Comparison of ENCODE assay signal across 8 cellular contexts in the genomic region with DNA sequence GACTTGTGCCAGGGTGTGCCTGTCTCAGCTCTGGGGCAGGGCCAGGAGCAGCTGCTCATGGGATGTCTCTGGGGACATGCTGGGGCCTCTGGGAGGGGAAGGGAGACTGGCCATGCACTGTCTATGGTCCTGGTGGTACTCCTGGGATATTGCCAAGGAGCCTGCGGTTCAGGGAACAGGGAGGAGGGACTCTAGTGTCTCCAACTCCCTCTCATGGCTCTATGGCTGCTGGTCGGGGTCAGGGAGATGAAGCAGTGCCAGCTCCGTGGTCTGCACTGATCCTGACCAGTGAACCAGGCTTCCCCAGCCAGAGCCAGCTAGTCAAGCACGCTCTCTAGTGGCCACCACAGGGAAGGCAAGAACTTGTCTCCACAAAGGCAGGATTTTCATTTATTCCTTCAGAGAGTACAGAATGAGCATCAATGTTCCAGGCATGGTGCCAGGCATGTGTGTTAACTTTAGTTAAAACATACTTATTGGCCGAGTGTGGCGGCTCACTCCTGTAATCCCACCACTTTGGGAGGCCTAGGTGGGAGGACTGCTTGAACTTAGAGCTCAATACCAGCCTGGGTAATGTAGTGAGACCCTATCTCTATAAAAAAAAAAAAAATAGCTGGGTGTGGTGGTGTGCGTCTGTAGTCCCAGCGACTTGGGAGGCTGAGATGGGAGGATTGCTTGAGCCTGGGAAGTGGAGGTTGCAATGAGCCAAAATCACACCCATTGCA. TPM values are rescaled to one million over a fixed set of nuclear protein-coding genes. Genes with fewer than 3 reads are reported as not detected.
A peak's percentile ranks its signal among the peaks of the same experiment; 100 is the strongest.
DNase-seq lines count a peak whose midpoint lies in the region; ATAC-seq and TF ChIP-seq lines count a peak whose summit lies in the region.

No MANE protein-coding gene starts in this region.

- WGBS in trophoblast cell (ENCODE audit: extremely low coverage, insufficient coverage, insufficient read length) = no CpG with 5 or more reads among the region's 8 CpGs

- CTCF ChIA-PET in GM10248 (lab: Yijun Ruan, JAX) = interaction anchor here (0.6 to 10.0 kb wide), 60 partner anchors 10 to 200 kb away, joined by 3 to 173 read pairs (median 6); a partner anchor contains a TSS
- CTCF ChIA-PET in activated naive CD4-positive, alpha-beta T cell treated with anti-CD3 and anti-CD28 coated beads, Interleukin-2, amount 10 ng/mL, durations not matched to agents 7 days and 5 days (lab: Charles Lee) = interaction anchor here (0.6 to 9.2 kb wide), 34 partner anchors 10 to 200 kb away, joined by 3 to 176 read pairs (median 4); a partner anchor contains a TSS

- no peaks in the 10 kb centered on the region for H3K9me3 Mint-ChIP-seq in activated naive CD4-positive, alpha-beta T cell treated with anti-CD3 and anti-CD28 coated beads, Interleukin-2, amount 10 ng/mL, durations not matched to agents 7 days and 5 days

- H2AK5ac ChIP-seq in trophoblast cell (ENCODE audit: low read length) = no peak overlapping the region

- no peak overlapping the region for H3K14ac ChIP-seq in trophoblast cell (ENCODE audit: low read length)

- no peak overlapping the region for H3K27ac Mint-ChIP-seq in activated naive CD4-positive, alpha-beta T cell treated with anti-CD3 and anti-CD28 coated beads, Interleukin-2, amount 10 ng/mL, durations not matched to agents 7 days and 5 days

- H3K4me3 ChIP-seq in SK-N-MC (no peak overlapping the region), trophoblast cell (ENCODE audit: low read depth, low read length) (no peak overlapping the region)

- H2BK12ac ChIP-seq in trophoblast cell (ENCODE audit: low read length) = no peak overlapping the region

- H4K8ac ChIP-seq in trophoblast cell (ENCODE audit: low read depth, low read length) = no peak overlapping the region

- TF ChIP-seq CTCF in GM10248 (IDR thresholded peaks at IDR 0.05; ENCODE audit: control extremely low read depth, extremely low read depth, low read depth, missing control alignments) = peak; percentile 94

- H3K4me1 Mint-ChIP-seq in activated naive CD4-positive, alpha-beta T cell treated with anti-CD3 and anti-CD28 coated beads, Interleukin-2, amount 10 ng/mL, durations not matched to agents 7 days and 5 days = no peaks in the 10 kb centered on the region

- H3K27me3 ChIP-seq in trophoblast cell (ENCODE audit: insufficient read depth, low read length) = no peaks in the 10 kb centered on the region

- H3K18ac ChIP-seq in trophoblast cell (ENCODE audit: low read length) = no peak overlapping the region

- H3K36me3 ChIP-seq in SK-N-MC (ENCODE audit: insufficient read depth, low read length) (no peaks in the 10 kb centered on the region), trophoblast cell (ENCODE audit: control insufficient read depth in 1 of 2, insufficient read depth in 2 of 2, low read length in 2 of 2) (no peaks in the 10 kb centered on the region)

- no peak overlapping the region for H4K12ac ChIP-seq in trophoblast cell (ENCODE audit: low read depth, low read length)

- H3K9me3 ChIP-seq in SK-N-MC (ENCODE audit: low read depth, low read length) (no peaks in the 10 kb centered on the region), trophoblast cell (ENCODE audit: insufficient read depth, low read depth, low read length) (peaks cover 2% of the 10 kb centered on the region)

- peak overlapping the region; percentile 58; the same call in 1 of the 2 replicates for H3K27ac ChIP-seq in SK-N-MC
- no peak overlapping the region for H3K27ac ChIP-seq in trophoblast cell (ENCODE audit: low read depth, low read length)

- no peak overlapping the region for H4K91ac ChIP-seq in trophoblast cell (ENCODE audit: low read depth, low read length)

- no peak overlapping the region for H3K4me2 ChIP-seq in trophoblast cell (ENCODE audit: low read length)

- no peak overlapping the region for H2AFZ ChIP-seq in trophoblast cell (ENCODE audit: insufficient read depth, low read length, poor library complexity)

- H3K23ac ChIP-seq in trophoblast cell (ENCODE audit: low read length) = no peak overlapping the region

- ATAC-seq in HG02981 (IDR thresholded peaks at IDR 0.05; ENCODE audit: unreplicated experiment) = no peak

- H2BK5ac ChIP-seq in trophoblast cell (ENCODE audit: low read depth, low read length, poor library complexity) = no peak overlapping the region

- no peaks in the 10 kb centered on the region for H3K4me1 ChIP-seq in trophoblast cell (ENCODE audit: control insufficient read depth in 1 of 2, insufficient read depth in 2 of 2, low read length in 2 of 2)

- H3K36me3 Mint-ChIP-seq in activated naive CD4-positive, alpha-beta T cell treated with anti-CD3 and anti-CD28 coated beads, Interleukin-2, amount 10 ng/mL, durations not matched to agents 7 days and 5 days = no peaks in the 10 kb centered on the region

- peaks cover 26% of the 10 kb centered on the region for H3K27me3 Mint-ChIP-seq in activated naive CD4-positive, alpha-beta T cell treated with anti-CD3 and anti-CD28 coated beads, Interleukin-2, amount 10 ng/mL, durations not matched to agents 7 days and 5 days

- no peaks in the 10 kb centered on the region for H3K79me1 ChIP-seq in trophoblast cell (ENCODE audit: low read length)

- H3K9ac ChIP-seq in SK-N-MC (ENCODE audit: insufficient read length) = peak overlapping the region; percentile 30
- H3K9ac ChIP-seq in trophoblast cell (ENCODE audit: low read length) = no peak overlapping the region

- POLR2A ChIA-PET in GM10248 (lab: Yijun Ruan, JAX) = interaction anchor here (0.7 to 1.3 kb wide), 2 partner anchors 39 to 151 kb away, joined by 3 to 4 read pairs; no protein-coding TSS in a partner anchor

- H3K4ac ChIP-seq in trophoblast cell (ENCODE audit: low read depth, low read length) = no peak overlapping the region

- no peak overlapping the region for H2BK120ac ChIP-seq in trophoblast cell (ENCODE audit: insufficient read depth, low read length, poor library complexity)

- no peak overlapping the region for H3K4me3 Mint-ChIP-seq in activated naive CD4-positive, alpha-beta T cell treated with anti-CD3 and anti-CD28 coated beads, Interleukin-2, amount 10 ng/mL, durations not matched to agents 7 days and 5 days

- no peaks in the 10 kb centered on the region for H3K79me2 ChIP-seq in trophoblast cell (ENCODE audit: control insufficient read depth, insufficient read depth, low read length, poor library complexity)

- DNase-seq in GM10248 (ENCODE audit: extremely low spot score) (peak; percentile 87), NCI-H128 (lab: John Stamatoyannopoulos, UW; ENCODE audit: unreplicated experiment) (peak; percentile 60), SK-N-MC (ENCODE audit: low read depth, low spot score) (peak; percentile 79), globus pallidus (ENCODE audit: low spot score) (peak; percentile 89), trophoblast cell (peak; percentile 72 to 87), GF-D8 (lab: John Stamatoyannopoulos, UW) (no peak)
- peak; percentile 82 for DNase-seq in activated naive CD4-positive, alpha-beta T cell treated with anti-CD3 and anti-CD28 coated beads, Interleukin-2, amount 10 ng/mL, durations not matched to agents 7 days and 5 days

RNA-seq across cellular contexts. Expression of a gene that starts 2.5 kb away (rescaled TPM):
- 0.93 and 1.1 TPM in 2 replicates for polyA plus RNA-seq in trophoblast cell (2013)

RNA-seq across cellular contexts. Expression of a gene that starts 19.8 kb away (rescaled TPM):
- 4,036 and 4,076 TPM in 2 replicates for polyA plus RNA-seq in trophoblast cell (2013)

RNA-seq across cellular contexts. Expression of a gene that starts 30.3 kb away (rescaled TPM):
- polyA plus RNA-seq in trophoblast cell (2013) = 22.0 and 24.2 TPM in 2 replicates

RNA-seq across cellular contexts. Expression of a gene that starts 56.3 kb away (rescaled TPM):
- 290 and 330 TPM in 2 replicates for polyA plus RNA-seq in trophoblast cell (2013)
